14 cellular contexts compared by ENCODE assay signal in the genomic region with DNA sequence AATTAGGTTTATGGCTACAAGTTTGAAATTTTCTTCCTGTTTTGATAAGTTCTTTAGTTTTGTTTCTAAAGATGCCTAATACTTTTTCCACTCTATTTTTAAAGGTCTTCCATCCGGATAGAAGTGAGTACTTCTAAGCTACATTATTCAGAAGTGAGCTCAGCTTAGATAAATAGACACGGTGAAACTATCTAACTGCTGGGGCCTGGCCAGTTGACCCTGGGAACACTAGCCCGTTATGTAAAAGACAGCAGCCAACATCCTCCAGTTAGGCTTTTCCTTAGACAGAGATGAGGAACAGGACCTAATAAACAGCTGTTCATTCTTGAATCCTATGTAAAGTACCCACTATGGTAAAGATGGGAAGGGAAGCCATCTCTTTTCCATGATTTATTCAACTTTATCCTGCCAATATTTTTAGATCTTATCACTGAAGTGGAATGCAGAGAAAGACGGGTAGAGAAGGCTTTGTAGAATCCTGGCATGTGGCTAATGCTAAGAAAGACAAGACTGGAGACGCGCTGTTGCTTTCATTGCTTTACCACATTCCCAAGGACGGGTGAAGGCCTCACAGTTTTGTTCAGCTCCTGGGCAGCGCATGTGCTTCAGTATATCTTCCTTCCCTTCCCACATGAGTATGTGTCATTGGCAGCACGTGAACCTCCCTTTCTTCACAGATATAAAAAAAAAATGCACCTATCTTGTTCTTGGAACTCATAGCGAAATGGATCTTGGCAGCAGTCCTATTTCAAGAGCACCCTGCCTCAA.
DNase-seq lines count a peak whose midpoint lies in the region; ATAC-seq, FAIRE-seq and TF ChIP-seq lines count a peak whose summit lies in the region.
"Had no signal": no experiment of that assay in that cellular context is flagged by ENCODE, and none has a peak within 500 bp of the region (broad histone marks: within the 10 kb centered on the region; RNA-seq: fewer than 3 reads in every experiment).

No MANE protein-coding gene starts in this region.

- intact Hi-C loops in endothelial cell of umbilical vein (cut with micrococcal nuclease): no loop called here

- H3K9me3 ChIP-seq in endothelial cell of umbilical vein (replicated peaks; ENCODE audit: control insufficient read depth, insufficient read depth, low read length): no peaks in the 10 kb centered on the region
- H3K9me3 ChIP-seq in skeletal muscle satellite cell (replicated peaks; ENCODE audit: low read length): no peaks in the 10 kb centered on the region
- H3K9me3 ChIP-seq in small intestine (ENCODE audit: control insufficient read depth, low read depth): no peaks in the 10 kb centered on the region

- H4K20me1 ChIP-seq in endothelial cell of umbilical vein (replicated peaks; ENCODE audit: control insufficient read depth, extremely low read depth, insufficient read depth, low read length): no peaks in the 10 kb centered on the region

- WGBS in small intestine, 3 donors: 71 to 79% (median 76%) methylated on average over 10 of the region's 10 CpGs

- H3K27ac ChIP-seq in endothelial cell of umbilical vein (ENCODE audit: insufficient read depth, low read depth, low read length): no peak overlapping the region
- no peak overlapping the region for H3K27ac ChIP-seq in small intestine (ENCODE audit: low read depth in 1 of 2, low read length in 1 of 2)
- H3K27ac ChIP-seq: VCaP had no signal

- H3K4me3 ChIP-seq in endothelial cell of umbilical vein (replicated peaks in 1 of 3; ENCODE audit: insufficient read depth in 1 of 3, low read depth in 1 of 3, low read length in 3 of 3): no peak overlapping the region
- no peak overlapping the region for H3K4me3 ChIP-seq in skeletal muscle satellite cell (ENCODE audit: low read length)
- H3K4me3 ChIP-seq in small intestine (ENCODE audit: low read depth in 1 of 2, low read length in 2 of 2): no peak overlapping the region

- POLR2A ChIA-PET in endothelial cell of umbilical vein (lab: Charles Lee): no interaction called here

- no peak overlapping the region for H3K4me2 ChIP-seq in endothelial cell of umbilical vein (ENCODE audit: insufficient read depth, low read length)
- peak overlapping the region; percentile 17 for H3K4me2 ChIP-seq in skeletal muscle satellite cell (ENCODE audit: low read length)

- no TSS peak for BruUV-seq in endothelial cell of umbilical vein (replicated peaks; lab: Mats Ljungman, UMichigan)

- peak; percentile 80 for DNase-seq in M059J (ENCODE audit: low read depth)
- peak; percentile 30 for DNase-seq in endothelial cell of umbilical vein (ENCODE audit: low read depth, low spot score)
- DNase-seq in kidney glomerular epithelial cell (lab: John Stamatoyannopoulos, UW): peak; percentile 4
- DNase-seq in small intestine: no peak
- DNase-seq in NCI-H345 treated with DMSO at 0.1 percent for 48 hours (lab: John Stamatoyannopoulos, UW; ENCODE audit: unreplicated experiment): no peak
- no peak for DNase-seq in NCI-H69 (lab: John Stamatoyannopoulos, UW)
- DNase-seq: C1 segment of cervical spinal cord; NCI-H1930; NK-92 treated with Interleukin-12 subunit alpha and Interleukin-12 subunit beta, amount 100 ng/mL, for 24 hours; posterior cingulate gyrus; stimulated activated naive CD8-positive, alpha-beta T cell treated with anti-CD3 and anti-CD28 coated beads, Interleukin-15, amount 100 ng/mL, for 72 hours had no signal

- no peaks in the 10 kb centered on the region for H3K27me3 ChIP-seq in endothelial cell of umbilical vein (ENCODE audit: control insufficient read depth in 2 of 2, insufficient read depth in 2 of 2, low read length in 2 of 2)
- H3K27me3 ChIP-seq in skeletal muscle satellite cell (ENCODE audit: control insufficient read depth, insufficient read depth, low read length): no peaks in the 10 kb centered on the region
- no peaks in the 10 kb centered on the region for H3K27me3 ChIP-seq in small intestine (ENCODE audit: control insufficient read depth in 2 of 2, insufficient read depth in 2 of 2, low read length in 2 of 2)

- dilution Hi-C loops in endothelial cell of umbilical vein (cut with MboI; ENCODE audit: extremely low pct_ligation_motif_present, low sequenced_read_pairs): no loop called here

- TF ChIP-seq POLR2A in endothelial cell of umbilical vein (IDR thresholded peaks at IDR 0.05; ENCODE audit: low read depth, low read length): no peak

- H3K9me1 ChIP-seq in endothelial cell of umbilical vein (replicated peaks; ENCODE audit: control insufficient read depth, extremely low read depth, insufficient read depth, low read length): no peaks in the 10 kb centered on the region

- H2AFZ ChIP-seq in endothelial cell of umbilical vein (ENCODE audit: low read depth, low read length): peak overlapping the region; percentile 7

- no peak for TF ChIP-seq CTCF in endothelial cell of umbilical vein (IDR thresholded peaks at IDR 0.05; ENCODE audit: extremely low read depth in 1 of 2, insufficient read depth in 1 of 2, low read depth in 1 of 2, low read length in 2 of 2)

- ATAC-seq in HG03135 (IDR thresholded peaks at IDR 0.05; ENCODE audit: unreplicated experiment): no peak
- ATAC-seq: stimulated activated naive CD8-positive, alpha-beta T cell treated with anti-CD3 and anti-CD28 coated beads, Interleukin-15, amount 100 ng/mL, for 72 hours had no signal

- CTCF ChIA-PET in endothelial cell of umbilical vein (lab: Charles Lee): interaction anchor here (1.2 kb wide), 1 partner anchor 12 kb away, joined by 3 read pairs; no protein-coding TSS in a partner anchor

- H3K9ac ChIP-seq in endothelial cell of umbilical vein (replicated peaks; ENCODE audit: extremely low read depth, insufficient read depth, low read length) (no peak overlapping the region), skeletal muscle satellite cell (ENCODE audit: low read depth, low read length) (peak overlapping the region; percentile 0)

- H3K36me3 ChIP-seq in endothelial cell of umbilical vein (ENCODE audit: control insufficient read depth in 2 of 2, extremely low read depth in 1 of 2, insufficient read depth in 2 of 2, low read length in 2 of 2) (no peaks in the 10 kb centered on the region), skeletal muscle satellite cell (ENCODE audit: insufficient read depth, low read length) (no peaks in the 10 kb centered on the region), small intestine (ENCODE audit: control insufficient read depth in 2 of 2, insufficient read depth in 2 of 2, low read length in 2 of 2) (no peaks in the 10 kb centered on the region)

- H3K4me1 ChIP-seq in endothelial cell of umbilical vein (ENCODE audit: control insufficient read depth, extremely low read depth, insufficient read depth, low read length) (peaks cover 17% of the 10 kb centered on the region), skeletal muscle satellite cell (ENCODE audit: control insufficient read depth, insufficient read depth, low read length) (peaks cover 36% of the 10 kb centered on the region), small intestine (ENCODE audit: control insufficient read depth in 2 of 2, insufficient read depth in 1 of 2, low read depth in 1 of 2, low read length in 1 of 2) (no peaks in the 10 kb centered on the region)

- H3K79me2 ChIP-seq in endothelial cell of umbilical vein (ENCODE audit: control insufficient read depth, insufficient read depth, low read length): no peaks in the 10 kb centered on the region

- FAIRE-seq in endothelial cell of umbilical vein (lab: Jason Lieb, UNC) (no peak), small intestine (lab: Jason Lieb, UNC) (no peak)

TF ChIP-seq in endothelial cell of umbilical vein, 7 proteins besides CTCF, POLR2A, EP300 and RAD21:
- TF ChIP-seq GATA2 (IDR thresholded peaks at IDR 0.05; ENCODE audit: insufficient read depth, insufficient read length, low read depth, low read length) (peak; percentile 33), POLR2AphosphoS5 (IDR thresholded peaks at IDR 0.05; ENCODE audit: insufficient read depth, low read depth, low read length) (no peak)
- TF ChIP-seq, protein P1, sequence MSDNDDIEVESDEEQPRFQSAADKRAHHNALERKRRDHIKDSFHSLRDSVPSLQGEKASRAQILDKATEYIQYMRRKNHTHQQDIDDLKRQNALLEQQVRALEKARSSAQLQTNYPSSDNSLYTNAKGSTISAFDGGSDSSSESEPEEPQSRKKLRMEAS (IDR thresholded peaks at IDR 0.05; ENCODE audit: insufficient read depth, insufficient read length): no peak

Comparison
In these comparisons a context has a peak if more than half of its experiments do, and no peak if none do; other contexts are left out.
1. DNase-seq: peak in M059J (single experiment), endothelial cell of umbilical vein (single experiment) and kidney glomerular epithelial cell (single experiment); none in small intestine (single experiment), NCI-H345 treated with DMSO at 0.1 percent for 48 hours (single experiment) and NCI-H69 (single experiment).